In the genomic region with DNA sequence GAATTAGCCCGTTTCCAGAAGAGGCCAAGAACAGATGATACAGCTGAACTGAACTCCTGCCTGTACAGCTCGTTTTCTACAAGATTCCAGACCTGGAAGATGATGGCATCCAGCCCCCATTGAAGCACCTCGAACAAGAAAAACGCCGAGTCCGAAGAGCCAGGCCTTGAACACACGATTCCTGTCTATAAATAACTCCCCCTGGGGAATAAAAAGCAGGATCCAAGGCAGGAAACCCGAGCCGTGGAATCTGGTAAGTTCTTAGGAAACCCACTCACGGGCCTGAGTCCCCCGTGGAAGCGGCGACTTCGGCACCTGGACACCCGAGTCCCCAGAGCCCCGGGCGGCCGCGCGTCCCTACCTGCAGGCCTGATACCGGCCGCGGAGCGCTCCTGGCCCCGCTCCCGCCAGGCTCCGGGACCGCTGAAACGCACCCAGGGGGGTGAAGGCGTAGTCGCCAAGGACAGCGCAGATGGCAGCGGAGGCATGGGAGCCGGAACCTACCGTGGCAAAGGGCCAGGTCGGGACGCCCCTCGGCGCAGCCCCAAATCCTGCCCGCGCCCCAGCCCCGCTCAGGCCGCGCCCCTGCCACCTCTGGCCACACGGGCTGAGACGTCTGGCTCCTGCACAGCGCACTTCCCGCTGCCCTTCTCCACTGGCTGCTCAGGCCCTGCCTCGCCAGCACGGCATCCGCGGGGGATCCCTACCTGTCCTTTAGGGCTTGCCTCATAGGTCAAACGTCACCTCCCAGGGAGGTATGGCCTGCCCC, we compare ENCODE assay signal across 1 cellular context.
TF ChIP-seq lines count a peak whose summit lies in the region.

No MANE protein-coding gene starts in this region.

TF ChIP-seq in A549, 52 proteins besides CTCF, POLR2A, EP300 and RAD21 (continued from another document):
- no peak for TF ChIP-seq TFCP2L1 (CRISPR knock-in tag; IDR thresholded peaks at IDR 0.05)
- TF ChIP-seq ESRRA (IDR thresholded peaks at IDR 0.05; ENCODE audit: borderline replicate concordance, low read length), result no peak
- TF ChIP-seq KDM5A (IDR thresholded peaks at IDR 0.05), result no peak
- no peak for TF ChIP-seq HDAC2 (IDR thresholded peaks at IDR 0.05)
- TF ChIP-seq, protein P1, sequence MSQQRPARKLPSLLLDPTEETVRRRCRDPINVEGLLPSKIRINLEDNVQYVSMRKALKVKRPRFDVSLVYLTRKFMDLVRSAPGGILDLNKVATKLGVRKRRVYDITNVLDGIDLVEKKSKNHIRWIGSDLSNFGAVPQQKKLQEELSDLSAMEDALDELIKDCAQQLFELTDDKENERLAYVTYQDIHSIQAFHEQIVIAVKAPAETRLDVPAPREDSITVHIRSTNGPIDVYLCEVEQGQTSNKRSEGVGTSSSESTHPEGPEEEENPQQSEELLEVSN (IDR thresholded peaks at IDR 0.05; ENCODE audit: borderline replicate concordance, low read depth), result no peak
- no peak for TF ChIP-seq TP53 (CRISPR knock-in tag; IDR thresholded peaks at IDR 0.05)
- TF ChIP-seq NFE2L2 (conservative IDR thresholded peaks at IDR 0.05; ENCODE audit: low read length), result no peak
- no peak for TF ChIP-seq EHMT2 (IDR thresholded peaks at IDR 0.05; ENCODE audit: low read depth)
